ENCODE assay signal across 8 cellular contexts in the genomic region with DNA sequence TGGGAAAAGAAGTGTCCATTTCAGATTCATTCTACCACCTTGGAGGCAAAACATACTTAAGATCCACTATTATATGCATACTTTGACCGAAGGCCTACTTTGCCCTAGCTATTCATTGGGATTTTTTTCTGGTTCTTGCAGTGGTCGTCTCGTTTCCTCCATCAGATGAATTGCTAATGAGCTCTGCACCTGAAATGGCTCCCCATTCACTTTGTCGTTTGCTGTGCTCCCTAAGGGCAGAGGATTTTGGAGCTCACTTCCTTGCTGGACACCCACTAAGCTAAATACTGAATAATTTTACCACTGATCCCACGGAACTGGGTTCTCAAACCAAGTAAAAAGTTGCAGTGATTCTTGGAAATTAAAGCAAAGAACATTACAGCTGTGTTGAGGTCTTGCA. TPM values are rescaled to one million over a fixed set of nuclear protein-coding genes. Genes with fewer than 3 reads are reported as not detected.
A peak's percentile ranks its signal among the peaks of the same experiment; 100 is the strongest.
DNase-seq lines count a peak whose midpoint lies in the region; ATAC-seq and TF ChIP-seq lines count a peak whose summit lies in the region.

No MANE protein-coding gene starts in this region.

- peaks cover 9 to 11% of the 10 kb centered on the region in 2 donors for H3K36me3 Mint-ChIP-seq in activated T-cell treated with anti-CD3 and anti-CD28 coated beads, Interleukin-2, amount 50 U/mL, for 72 hours (ENCODE audit: insufficient read depth in 2 of 2)

- H3K9me3 Mint-ChIP-seq in activated T-cell treated with anti-CD3 and anti-CD28 coated beads, Interleukin-2, amount 50 U/mL, for 72 hours, result peaks cover 0 to 5% of the 10 kb centered on the region in 2 donors
- H3K9me3 Mint-ChIP-seq in stimulated activated naive CD8-positive, alpha-beta T cell treated with anti-CD3 and anti-CD28 coated beads, Interleukin-15, amount 100 ng/mL, for 72 hours, result peaks cover 8 to 16% of the 10 kb centered on the region in 2 donors

- H3K4me1 ChIP-seq in SK-N-SH (ENCODE audit: control insufficient read depth in 1 of 2, insufficient read depth in 2 of 2, low read depth in 1 of 2, low read length in 1 of 2) (peaks cover 7 to 9% of the 10 kb centered on the region in 2 experiments; a peak in 3 of 4 replicates), iPS-18a (ENCODE audit: control insufficient read depth, low read depth, low read length) (peaks cover 19% of the 10 kb centered on the region)

- H3K27ac ChIP-seq in SK-N-SH (ENCODE audit: low read depth in 2 of 2, low read length in 1 of 2), result peak overlapping the region in 1 of 2 experiments; percentile 81; a peak in 2 of 4 replicates
- no peak overlapping the region for H3K27ac ChIP-seq in iPS-18a (ENCODE audit: low read length)

- peaks cover 3 to 7% of the 10 kb centered on the region in 2 experiments for H3K36me3 ChIP-seq in SK-N-SH (replicated peaks in 1 of 2; ENCODE audit: control insufficient read depth in 1 of 2, insufficient read depth in 2 of 2, low read length in 1 of 2)
- H3K36me3 ChIP-seq in iPS-18a (ENCODE audit: control insufficient read depth, low read depth, low read length), result peaks cover under 1% of the 10 kb centered on the region

- H3K27ac Mint-ChIP-seq in activated T-cell treated with anti-CD3 and anti-CD28 coated beads, Interleukin-2, amount 50 U/mL, for 72 hours, result peak overlapping the region; percentile 91
- H3K27ac Mint-ChIP-seq in stimulated activated naive CD8-positive, alpha-beta T cell treated with anti-CD3 and anti-CD28 coated beads, Interleukin-15, amount 100 ng/mL, for 72 hours, result no peak overlapping the region

- H3K9ac ChIP-seq in SK-N-SH (peak overlapping the region; percentile 97; the same call in 1 of the 2 replicates), iPS-18a (ENCODE audit: low read length) (no peak overlapping the region)

- TF ChIP-seq RAD21 in SK-N-SH (IDR thresholded peaks at IDR 0.05; ENCODE audit: low read length), result no peak

- H2AFZ ChIP-seq in SK-N-SH (ENCODE audit: low read depth), result no peak overlapping the region

- H3K4me2 ChIP-seq in SK-N-SH, result peak overlapping the region; percentile 81

- POLR2A ChIA-PET in SK-N-SH (lab: Yijun Ruan, JAX), result interaction anchor here (1.0 to 1.3 kb wide), 2 partner anchors 16 to 17 kb away, joined by 3 to 4 read pairs; partner anchors contain the start of gene FAM53C

- H3K27me3 ChIP-seq in SK-N-SH (ENCODE audit: insufficient read depth) (no peaks in the 10 kb centered on the region), iPS-18a (ENCODE audit: control insufficient read depth, insufficient read depth, low read length) (no peaks in the 10 kb centered on the region)

- ATAC-seq in SK-N-SH treated with all-trans-retinoic acid at 6 μM for 48 hours (no peak), HG02642 (IDR thresholded peaks at IDR 0.05; ENCODE audit: poor library complexity, unreplicated experiment) (no peak)
- no peak for ATAC-seq in activated T-cell treated with anti-CD3 and anti-CD28 coated beads, Interleukin-2, amount 50 U/mL, for 72 hours (replicated peaks in 1 of 2)
- no peak for ATAC-seq in stimulated activated naive CD8-positive, alpha-beta T cell treated with anti-CD3 and anti-CD28 coated beads, Interleukin-15, amount 100 ng/mL, for 72 hours

- H3K9me3 ChIP-seq in SK-N-SH, result no peaks in the 10 kb centered on the region
- no peaks in the 10 kb centered on the region for H3K9me3 ChIP-seq in iPS-18a (ENCODE audit: control insufficient read depth, low read depth, low read length)

- H3K4me1 Mint-ChIP-seq in activated T-cell treated with anti-CD3 and anti-CD28 coated beads, Interleukin-2, amount 50 U/mL, for 72 hours (ENCODE audit: low read depth), result peaks cover 45% of the 10 kb centered on the region
- H3K4me1 Mint-ChIP-seq in stimulated activated naive CD8-positive, alpha-beta T cell treated with anti-CD3 and anti-CD28 coated beads, Interleukin-15, amount 100 ng/mL, for 72 hours, result peaks cover 44% of the 10 kb centered on the region

- peak overlapping the region; percentile 81 to 92 for H3K4me3 ChIP-seq in SK-N-SH (ENCODE audit: low read depth in 2 of 2, low read length in 1 of 2)
- H3K4me3 ChIP-seq in iPS-18a (ENCODE audit: low read length), result peak overlapping the region; percentile 97

- peaks cover 65% of the 10 kb centered on the region for H3K79me2 ChIP-seq in SK-N-SH (ENCODE audit: insufficient read depth)

- H3K27me3 Mint-ChIP-seq in activated T-cell treated with anti-CD3 and anti-CD28 coated beads, Interleukin-2, amount 50 U/mL, for 72 hours (ENCODE audit: low read depth), result no peaks in the 10 kb centered on the region
- no peaks in the 10 kb centered on the region for H3K27me3 Mint-ChIP-seq in stimulated activated naive CD8-positive, alpha-beta T cell treated with anti-CD3 and anti-CD28 coated beads, Interleukin-15, amount 100 ng/mL, for 72 hours

- WGBS in SK-N-SH (ENCODE audit: low lambda C conversion rate), result 46% methylated on average over 5 of the region's 5 CpGs

- DNase-seq in SK-N-SH (no peak), NCI-H1930 (lab: John Stamatoyannopoulos, UW) (no peak), amniotic stem cell (lab: John Stamatoyannopoulos, UW) (no peak)
- no peak for DNase-seq in activated T-cell treated with anti-CD3 and anti-CD28 coated beads, Interleukin-2, amount 50 U/mL, for 72 hours
- no peak for DNase-seq in stimulated activated naive CD8-positive, alpha-beta T cell treated with anti-CD3 and anti-CD28 coated beads, Interleukin-15, amount 100 ng/mL, for 72 hours

- no peak for TF ChIP-seq EP300 in SK-N-SH (IDR thresholded peaks at IDR 0.05; ENCODE audit: borderline replicate concordance in 1 of 2, low read depth in 1 of 2, low read length in 1 of 2)

- TF ChIP-seq CTCF in SK-N-SH (IDR thresholded peaks at IDR 0.05), result no peak

- CTCF ChIA-PET in SK-N-SH (lab: Yijun Ruan, JAX), result interaction anchor here (0.7 to 8.9 kb wide), 15 partner anchors 9 to 200 kb away, joined by 3 to 239 read pairs (median 5); partner anchors contain the start of genes BRD8, CDC25C, FAM53C and KIF20A

- H3F3A ChIP-seq in SK-N-SH (replicated peaks; ENCODE audit: insufficient read depth), result peaks cover 42% of the 10 kb centered on the region

- H3K4me3 Mint-ChIP-seq in activated T-cell treated with anti-CD3 and anti-CD28 coated beads, Interleukin-2, amount 50 U/mL, for 72 hours, result peak overlapping the region; percentile 94 to 98
- H3K4me3 Mint-ChIP-seq in stimulated activated naive CD8-positive, alpha-beta T cell treated with anti-CD3 and anti-CD28 coated beads, Interleukin-15, amount 100 ng/mL, for 72 hours, result peak overlapping the region; percentile 90 to 92

- H4K20me1 ChIP-seq in SK-N-SH (ENCODE audit: insufficient read depth), result peaks cover 57% of the 10 kb centered on the region

- H3K9me2 ChIP-seq in SK-N-SH, result no peaks in the 10 kb centered on the region

TF ChIP-seq in SK-N-SH, 30 proteins besides CTCF, POLR2A, EP300 and RAD21 (continues in another document):
- no peak for TF ChIP-seq TAF1 (IDR thresholded peaks at IDR 0.05; ENCODE audit: borderline replicate concordance, low read depth, low read length)
- TF ChIP-seq, protein P1, sequence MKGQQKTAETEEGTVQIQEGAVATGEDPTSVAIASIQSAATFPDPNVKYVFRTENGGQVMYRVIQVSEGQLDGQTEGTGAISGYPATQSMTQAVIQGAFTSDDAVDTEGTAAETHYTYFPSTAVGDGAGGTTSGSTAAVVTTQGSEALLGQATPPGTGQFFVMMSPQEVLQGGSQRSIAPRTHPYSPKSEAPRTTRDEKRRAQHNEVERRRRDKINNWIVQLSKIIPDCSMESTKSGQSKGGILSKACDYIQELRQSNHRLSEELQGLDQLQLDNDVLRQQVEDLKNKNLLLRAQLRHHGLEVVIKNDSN (IDR thresholded peaks at IDR 0.05; ENCODE audit: borderline replicate concordance, low read depth), result no peak
- no peak for TF ChIP-seq GABPA (IDR thresholded peaks at IDR 0.05; ENCODE audit: low read depth)
- TF ChIP-seq MXI1 (IDR thresholded peaks at IDR 0.05; ENCODE audit: low read depth, low read length), result no peak
- no peak for TF ChIP-seq FOXM1 (IDR thresholded peaks at IDR 0.05; ENCODE audit: low read depth)
- TF ChIP-seq TCF12 (IDR thresholded peaks at IDR 0.05), result no peak
- no peak for TF ChIP-seq NFIC (IDR thresholded peaks at IDR 0.05; ENCODE audit: borderline replicate concordance)
- no peak for TF ChIP-seq NRF1 (IDR thresholded peaks at IDR 0.05; ENCODE audit: low read depth, low read length)

TF ChIP-seq in SK-N-SH treated with all-trans-retinoic acid at 6 μM for 48 hours, 23 proteins besides CTCF, POLR2A, EP300 and RAD21:
- TF ChIP-seq CSDC2 (CRISPR knock-in tag; IDR thresholded peaks at IDR 0.05), result no peak
- TF ChIP-seq ZNF8 (CRISPR knock-in tag; IDR thresholded peaks at IDR 0.05), result no peak
- no peak for TF ChIP-seq GLIS3 (CRISPR knock-in tag; IDR thresholded peaks at IDR 0.05)
- no peak for TF ChIP-seq ZFP3 (CRISPR knock-in tag; IDR thresholded peaks at IDR 0.05)

RNA-seq across cellular contexts. Expression of gene KDM3B, which starts 1.9 kb away (rescaled TPM):
- 22.4 and 24.5 TPM in 2 replicates for polyA plus RNA-seq in SK-N-SH (2012; rRNA removed)
- polyA plus RNA-seq in SK-N-SH (2012; cell fraction: cytosol; rRNA removed), result 18.7 and 20.8 TPM in 2 replicates
- 20.3 and 43.7 TPM in 2 replicates for polyA plus RNA-seq in SK-N-SH (2012; cell fraction: nucleus; rRNA removed)
- 10 to 100 TPM; 59.5 to 67.2 TPM for total RNA-seq in activated T-cell treated with anti-CD3 and anti-CD28 coated beads, Interleukin-2, amount 50 U/mL, for 72 hours

RNA-seq across cellular contexts. Expression of gene FAM53C, which starts 16.3 kb away (rescaled TPM):
- polyA plus RNA-seq in SK-N-SH (2012; rRNA removed), result 14.5 and 18.7 TPM in 2 replicates
- polyA plus RNA-seq in SK-N-SH (2012; cell fraction: cytosol; rRNA removed), result 9.8 and 13.4 TPM in 2 replicates
- 16.3 and 25.6 TPM in 2 replicates for polyA plus RNA-seq in SK-N-SH (2012; cell fraction: nucleus; rRNA removed)
- total RNA-seq in activated T-cell treated with anti-CD3 and anti-CD28 coated beads, Interleukin-2, amount 50 U/mL, for 72 hours, result 10 to 100 TPM; 39.1 to 44.7 TPM

RNA-seq across cellular contexts. Expression of gene CDC25C, which starts 22.8 kb away (rescaled TPM):
- 4.9 and 5.2 TPM in 2 replicates for polyA plus RNA-seq in SK-N-SH (2012; rRNA removed)
- polyA plus RNA-seq in SK-N-SH (2012; cell fraction: cytosol; rRNA removed), result 4.8 and 5.8 TPM in 2 replicates
- polyA plus RNA-seq in SK-N-SH (2012; cell fraction: nucleus; rRNA removed), result 3.9 and 5.3 TPM in 2 replicates
- total RNA-seq in activated T-cell treated with anti-CD3 and anti-CD28 coated beads, Interleukin-2, amount 50 U/mL, for 72 hours, result 10 to 100 TPM; 22.6 to 30.1 TPM
